ENCODE assay signal across 10 cellular contexts in genomic region chr11:105636496-105636895, GRCh38. TPM values are rescaled to one million over a fixed set of nuclear protein-coding genes. Genes with fewer than 3 reads are reported as not detected.
"Had no signal": no experiment of that assay in that cellular context is flagged by ENCODE, and none has a peak within 500 bp of the region (broad histone marks: within the 10 kb centered on the region; RNA-seq: fewer than 3 reads in every experiment).

No MANE protein-coding gene starts in this region.

- H2AFZ ChIP-seq: GM23248 had no signal

- H3K4me3 ChIP-seq: GM23248, HAP-1 had no signal

- H3K36me3 Mint-ChIP-seq: IgD-negative memory B cell had no signal

- ATAC-seq: HCT116, HepG2 had no signal

- H3K4me1 ChIP-seq: HAP-1 had no signal

- H3K9ac ChIP-seq: GM23248 had no signal

- H3K27ac Mint-ChIP-seq: HFFc6, IgD-negative memory B cell had no signal

- H3K4me3 Mint-ChIP-seq: HFFc6, IgD-negative memory B cell had no signal

- H3K27me3 Mint-ChIP-seq: IgD-negative memory B cell had no signal

- H3K27ac ChIP-seq: GM23248 had no signal

- H3K36me3 ChIP-seq: HAP-1 had no signal

- DNase-seq: GM23248, GOT3, H7, HFFc6, KBM-7 had no signal

- H3K9me3 Mint-ChIP-seq: IgD-negative memory B cell had no signal

- H3K9me3 ChIP-seq: HAP-1 had no signal

- H3K4me1 Mint-ChIP-seq: IgD-negative memory B cell had no signal

RNA-seq across cellular contexts. Expression of gene GRIA4, which starts 26.6 kb away (rescaled TPM):
- total RNA-seq: GM23248, HepG2, HFFc6, HT-29 had no signal
